In the genomic region with DNA sequence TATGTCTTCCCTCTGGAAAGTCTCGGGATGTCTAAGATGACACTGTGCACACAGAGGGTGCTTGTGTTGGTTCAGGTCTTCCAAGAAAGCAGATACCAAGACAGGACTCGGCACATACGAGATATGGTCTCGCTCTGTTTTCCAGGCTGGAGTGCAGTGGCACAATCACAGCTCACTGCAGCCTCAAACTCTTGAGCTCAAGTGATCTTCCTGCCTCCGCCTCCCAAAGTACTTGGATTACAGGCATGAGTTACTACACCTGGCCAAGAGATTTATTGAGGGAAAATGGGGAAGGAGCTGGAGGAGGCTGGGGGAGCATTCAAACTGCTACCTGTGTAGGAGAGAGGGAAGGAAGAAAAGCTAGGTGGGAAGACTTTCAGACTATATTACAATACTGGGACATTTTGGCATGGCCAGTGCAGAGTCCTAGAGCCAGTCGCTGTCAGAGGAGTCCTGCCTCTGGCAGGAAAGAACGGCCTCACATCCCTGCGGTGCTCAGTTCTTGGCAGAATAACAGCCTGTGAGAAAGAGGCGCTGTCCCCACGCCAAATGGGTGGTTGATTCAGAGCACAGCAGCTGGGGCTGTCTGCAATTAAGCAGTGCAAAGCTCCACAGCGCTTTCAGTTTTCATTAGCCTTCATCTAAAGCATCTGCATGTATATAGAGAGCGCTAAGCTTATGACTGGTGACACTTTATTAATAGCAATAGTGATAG, we compare ENCODE assay signal across 9 cellular contexts. TPM values are rescaled to one million over a fixed set of nuclear protein-coding genes. Genes with fewer than 3 reads are reported as not detected.
DNase-seq lines count a peak whose midpoint lies in the region; TF ChIP-seq lines count a peak whose summit lies in the region.
"Had no signal": no experiment of that assay in that cellular context is flagged by ENCODE, and none has a peak within 500 bp of the region (broad histone marks: within the 10 kb centered on the region; RNA-seq: fewer than 3 reads in every experiment).

No MANE protein-coding gene starts in this region.

- no peak overlapping the region for H3K9ac ChIP-seq in colonic mucosa (ENCODE audit: low read depth in 2 of 2, low read length in 2 of 2)
- H3K9ac ChIP-seq: BLaER1 treated with 17β-estradiol and CSF1 and Interleukin-3, amounts not matched to agents 10 nM and 100 nM had no signal

- no peaks in the 10 kb centered on the region for H3K4me1 ChIP-seq in colonic mucosa
- H3K4me1 ChIP-seq: BLaER1 treated with 17β-estradiol and CSF1 and Interleukin-3, amounts not matched to agents 10 nM and 100 nM had no signal

- H3K4me3 ChIP-seq in colonic mucosa = no peak overlapping the region
- no peak overlapping the region for H3K4me3 ChIP-seq in coronary artery
- H3K4me3 ChIP-seq: BLaER1 treated with 17β-estradiol and CSF1 and Interleukin-3, amounts not matched to agents 10 nM and 100 nM had no signal

- TF ChIP-seq CTCF in colonic mucosa (IDR thresholded peaks at IDR 0.05) (no peak), coronary artery (IDR thresholded peaks at IDR 0.05) (no peak)

- intact Hi-C loops in colonic mucosa (cut with DNase I) = no loop called here

- DNase-seq in AG08395 (ENCODE audit: low spot score) (peak; percentile 79), NCI-H187 treated with DMSO at 0.1 percent for 48 hours (lab: John Stamatoyannopoulos, UW) (peak; percentile 75), colonic mucosa (peak; percentile 34), myocyte (ENCODE audit: low read depth) (peak; percentile 73), coronary artery (ENCODE audit: low spot score) (no peak)
- no peak for DNase-seq in activated CD4-positive, alpha-beta T cell treated with anti-CD3 and anti-CD28 coated beads for 48 hours
- no peak for DNase-seq in effector CD8-positive, alpha-beta T cell (lab: John Stamatoyannopoulos, UW)
- DNase-seq in activated CD4-positive, alpha-beta T cell treated with anti-CD3 and anti-CD28 coated beads, Interleukin-2, amount 10 ng/mL, durations not matched to agents 7 days and 5 days = no peak

- H3K9me3 ChIP-seq in colonic mucosa = no peaks in the 10 kb centered on the region
- H3K9me3 ChIP-seq: BLaER1 treated with 17β-estradiol and CSF1 and Interleukin-3, amounts not matched to agents 10 nM and 100 nM had no signal

- CTCF ChIA-PET in activated CD4-positive, alpha-beta T cell treated with anti-CD3 and anti-CD28 coated beads, Interleukin-2, amount 10 ng/mL, durations not matched to agents 7 days and 5 days (lab: Charles Lee) = interaction anchor here (0.6 kb wide), 1 partner anchor 78 kb away, joined by 4 read pairs; no protein-coding TSS in a partner anchor

- peaks cover 3% of the 10 kb centered on the region for H3K27me3 Mint-ChIP-seq in activated CD4-positive, alpha-beta T cell treated with anti-CD3 and anti-CD28 coated beads, Interleukin-2, amount 10 ng/mL, durations not matched to agents 7 days and 5 days

- no peak overlapping the region for H3K4me3 Mint-ChIP-seq in activated CD4-positive, alpha-beta T cell treated with anti-CD3 and anti-CD28 coated beads, Interleukin-2, amount 10 ng/mL, durations not matched to agents 7 days and 5 days

- H3K27ac ChIP-seq in colonic mucosa = no peak overlapping the region
- no peak overlapping the region for H3K27ac ChIP-seq in coronary artery
- H3K27ac ChIP-seq: BLaER1 treated with 17β-estradiol and CSF1 and Interleukin-3, amounts not matched to agents 10 nM and 100 nM had no signal

- H3K27ac Mint-ChIP-seq in activated CD4-positive, alpha-beta T cell treated with anti-CD3 and anti-CD28 coated beads, Interleukin-2, amount 10 ng/mL, durations not matched to agents 7 days and 5 days = no peak overlapping the region

- H3K9me3 Mint-ChIP-seq in activated CD4-positive, alpha-beta T cell treated with anti-CD3 and anti-CD28 coated beads, Interleukin-2, amount 10 ng/mL, durations not matched to agents 7 days and 5 days = no peaks in the 10 kb centered on the region

- no peaks in the 10 kb centered on the region for H3K27me3 ChIP-seq in colonic mucosa
- H3K27me3 ChIP-seq: BLaER1 treated with 17β-estradiol and CSF1 and Interleukin-3, amounts not matched to agents 10 nM and 100 nM had no signal

- POLR2A ChIA-PET in activated CD4-positive, alpha-beta T cell treated with anti-CD3 and anti-CD28 coated beads, Interleukin-2, amount 10 ng/mL, durations not matched to agents 7 days and 5 days (lab: Charles Lee) = no interaction called here

- H3K36me3 ChIP-seq in colonic mucosa = no peaks in the 10 kb centered on the region
- H3K36me3 ChIP-seq: BLaER1 treated with 17β-estradiol and CSF1 and Interleukin-3, amounts not matched to agents 10 nM and 100 nM had no signal

- no peaks in the 10 kb centered on the region for H3K4me1 Mint-ChIP-seq in activated CD4-positive, alpha-beta T cell treated with anti-CD3 and anti-CD28 coated beads, Interleukin-2, amount 10 ng/mL, durations not matched to agents 7 days and 5 days

- no peaks in the 10 kb centered on the region for H3K36me3 Mint-ChIP-seq in activated CD4-positive, alpha-beta T cell treated with anti-CD3 and anti-CD28 coated beads, Interleukin-2, amount 10 ng/mL, durations not matched to agents 7 days and 5 days (ENCODE audit: low read depth)

RNA-seq across cellular contexts. Expression of a gene that starts 18.3 kb away (rescaled TPM):
- total RNA-seq in colonic mucosa (1 to 10 TPM in 1 of 2 donors, under 1 TPM in 1; 0.91 to 3.3 TPM), myocyte (0.05 TPM in 1 of 2 replicates, not detected in the other)
- not detected for polyA plus RNA-seq in myocyte (2012)
- not detected for total RNA-seq in activated CD4-positive, alpha-beta T cell treated with anti-CD3 and anti-CD28 coated beads, Interleukin-2, amount 10 ng/mL, durations not matched to agents 7 days and 5 days

Comparison
In these comparisons a context has a peak if more than half of its experiments do, and no peak if none do; other contexts are left out.
1. DNase-seq: peak in AG08395 (single experiment), NCI-H187 treated with DMSO at 0.1 percent for 48 hours (single experiment), colonic mucosa (single experiment) and myocyte (single experiment); none in activated CD4-positive, alpha-beta T cell treated with anti-CD3 and anti-CD28 coated beads for 48 hours (single experiment), effector CD8-positive, alpha-beta T cell (single experiment), activated CD4-positive, alpha-beta T cell treated with anti-CD3 and anti-CD28 coated beads, Interleukin-2, amount 10 ng/mL, durations not matched to agents 7 days and 5 days (single experiment) and coronary artery (single experiment).